In genomic region chr16:8959921-8960787, GRCh38 we compare ENCODE assay signal across 1 cellular context.
TF ChIP-seq lines count a peak whose summit lies in the region.

No MANE protein-coding gene starts in this region.

TF ChIP-seq in HepG2, 621 proteins besides CTCF, POLR2A, EP300 and RAD21 (continued from another document):
- TF ChIP-seq NFIB (CRISPR knock-in tag; IDR thresholded peaks at IDR 0.05; ENCODE audit: borderline replicate concordance) = no peak
